Comparison of ENCODE assay signal across 17 cellular contexts in the genomic region with DNA sequence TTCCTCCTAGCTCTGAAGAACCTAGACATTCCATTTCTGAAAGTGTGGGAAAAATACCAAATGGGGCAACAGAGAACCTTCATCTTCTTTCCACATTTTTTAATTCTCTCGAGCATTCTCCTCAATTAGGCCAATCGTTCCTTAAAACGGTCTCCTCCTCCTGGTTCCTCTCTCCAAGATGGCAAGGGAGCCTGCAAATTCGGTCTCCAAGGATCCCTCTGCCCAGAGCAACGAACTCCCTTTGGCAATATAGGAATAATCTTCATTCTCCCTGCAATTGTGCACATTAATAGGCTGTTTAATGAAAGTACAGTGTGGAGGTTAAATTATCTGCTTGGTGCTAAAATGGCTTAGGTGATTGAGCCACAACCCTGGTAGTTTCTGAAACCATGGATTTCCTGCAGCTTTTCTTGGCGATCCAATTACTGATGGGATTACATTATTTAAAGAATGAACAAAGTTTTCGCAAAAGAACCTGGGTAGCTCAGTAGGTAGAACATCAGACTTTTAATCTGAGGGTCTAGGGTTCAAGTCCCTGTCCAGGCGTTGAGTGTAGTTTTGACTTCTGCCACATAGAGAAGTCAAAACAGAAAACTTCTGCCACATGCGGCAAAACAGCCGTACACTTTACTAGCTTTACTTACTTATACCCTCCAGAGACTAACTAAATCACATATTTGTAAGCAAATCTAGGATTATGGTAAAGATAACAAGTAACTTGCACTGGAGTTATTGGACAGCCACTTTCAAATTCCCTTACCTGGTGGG.
A peak's percentile ranks its signal among the peaks of the same experiment; 100 is the strongest.
DNase-seq lines count a peak whose midpoint lies in the region; ATAC-seq, FAIRE-seq and TF ChIP-seq lines count a peak whose summit lies in the region.
"Had no signal": no experiment of that assay in that cellular context is flagged by ENCODE, and none has a peak within 500 bp of the region (broad histone marks: within the 10 kb centered on the region; RNA-seq: fewer than 3 reads in every experiment).

No MANE protein-coding gene starts in this region.

- H3K9me3 ChIP-seq in HepG2 (ENCODE audit: low read length) (no peaks in the 10 kb centered on the region), right lobe of liver (no peaks in the 10 kb centered on the region), MG63 (no peaks in the 10 kb centered on the region), GM12878 (replicated peaks; ENCODE audit: control insufficient read depth, insufficient read depth, low read length) (no peaks in the 10 kb centered on the region)
- H3K9me3 ChIP-seq: body of pancreas, psoas muscle, SJSA1, tibial nerve had no signal

- TF ChIP-seq CTCF in HepG2 (CRISPR knock-in tag; IDR thresholded peaks at IDR 0.05) (no peak), right lobe of liver (IDR thresholded peaks at IDR 0.05) (no peak), GM12878 (IDR thresholded peaks at IDR 0.05 in 2 of 3, conservative IDR thresholded peaks at IDR 0.05 in 1 of 3; ENCODE audit: control insufficient read depth in 2 of 3, extremely low read depth in 1 of 3, insufficient read depth in 1 of 3, low read depth in 3 of 3, low read length in 3 of 3) (no peak)

- H3K27ac Mint-ChIP-seq in activated T-helper 1 cell treated with anti-CD3 and anti-CD28 coated beads, Interleukin-12 subunit alpha, Interleukin-12 subunit beta, Interleukin-2, Interleukin-4 antibody, amounts not matched to agents 30 ng/mL and 10 ng/mL and 1 ng/mL, durations not matched to agents 14 hours and 24 hours and 36 hours, result no peak overlapping the region
- H3K27ac Mint-ChIP-seq: activated CD8-positive, alpha-beta T cell treated with anti-CD3 and anti-CD28 coated beads for 36 hours had no signal

- POLR2A ChIA-PET in HepG2 (lab: Yijun Ruan, JAX), result interaction anchor here (0.6 kb wide), 1 partner anchor 27 kb away, joined by 3 read pairs; no protein-coding TSS in a partner anchor
- POLR2A ChIA-PET in GM12878 (lab: Charles Lee), result no interaction called here

- H3K4me3 Mint-ChIP-seq in activated T-helper 1 cell treated with anti-CD3 and anti-CD28 coated beads, Interleukin-12 subunit alpha, Interleukin-12 subunit beta, Interleukin-2, Interleukin-4 antibody, amounts not matched to agents 30 ng/mL and 10 ng/mL and 1 ng/mL, durations not matched to agents 14 hours and 24 hours and 36 hours, result no peak overlapping the region
- H3K4me3 Mint-ChIP-seq: activated CD8-positive, alpha-beta T cell treated with anti-CD3 and anti-CD28 coated beads for 36 hours had no signal

- in situ Hi-C loops in HepG2 (cut with HindIII; ENCODE audit: extremely low pct_ligation_motif_present, low pct_unique_long_range_greater_than_20kb) (no loop called here), GM12878 (cut with MboI) (no loop called here)

- no peak overlapping the region for H3K27ac ChIP-seq in HepG2 (ENCODE audit: extremely low read length, insufficient read depth, low read length)
- no peak overlapping the region for H3K27ac ChIP-seq in right lobe of liver
- no peak overlapping the region for H3K27ac ChIP-seq in GM12878 (ENCODE audit: control insufficient read depth, insufficient read depth)
- H3K27ac ChIP-seq: body of pancreas, HL-60, psoas muscle, SJSA1, tibial nerve had no signal

- no peaks in the 10 kb centered on the region for H3K4me1 Mint-ChIP-seq in activated T-helper 1 cell treated with anti-CD3 and anti-CD28 coated beads, Interleukin-12 subunit alpha, Interleukin-12 subunit beta, Interleukin-2, Interleukin-4 antibody, amounts not matched to agents 30 ng/mL and 10 ng/mL and 1 ng/mL, durations not matched to agents 14 hours and 24 hours and 36 hours (ENCODE audit: low read depth)

- H3K4me2 ChIP-seq in HepG2 (ENCODE audit: low read depth, low read length) (peak overlapping the region; percentile 30), GM12878 (ENCODE audit: control insufficient read depth, insufficient read depth) (no peak overlapping the region)

- TF ChIP-seq EP300 in HepG2 (IDR thresholded peaks at IDR 0.05; ENCODE audit: low read depth in 2 of 2, low read length in 2 of 2), result no peak
- no peak for TF ChIP-seq EP300 in HepG2 (CRISPR knock-in tag; IDR thresholded peaks at IDR 0.05; ENCODE audit: borderline replicate concordance)
- no peak for TF ChIP-seq EP300 in GM12878 (IDR thresholded peaks at IDR 0.05; ENCODE audit: borderline replicate concordance in 1 of 2, control insufficient read depth in 1 of 2, low read depth in 2 of 2, low read length in 2 of 2)

- RAD21 ChIA-PET in GM12878 (lab: Charles Lee; ENCODE audit: unreplicated experiment), result no interaction called here

- TF ChIP-seq POLR2A in HepG2 (IDR thresholded peaks at IDR 0.05; ENCODE audit: insufficient read depth in 1 of 2, low read depth in 2 of 2, low read length in 2 of 2) (no peak), right lobe of liver (IDR thresholded peaks at IDR 0.05) (no peak), GM12878 (IDR thresholded peaks at IDR 0.05; ENCODE audit: low read depth, low read length) (no peak)

- intact Hi-C loops in HepG2 (cut with micrococcal nuclease; ENCODE audit: unreplicated experiment), result no loop called here
- intact Hi-C loops in right lobe of liver (cut with DNase I), result no loop called here
- intact Hi-C loops in GM12878 (cut with micrococcal nuclease; ENCODE audit: unreplicated experiment), result no loop called here
- intact Hi-C loops in activated T-helper 1 cell treated with anti-CD3 and anti-CD28 coated beads, Interleukin-12 subunit alpha, Interleukin-12 subunit beta, Interleukin-2, Interleukin-4 antibody, amounts not matched to agents 30 ng/mL and 10 ng/mL and 1 ng/mL, durations not matched to agents 14 hours and 24 hours and 36 hours (cut with micrococcal nuclease), result no loop called here

- 18% methylated on average over 10 of the region's 10 CpGs for WGBS in HepG2 (ENCODE audit: low lambda C conversion rate)
- 45% methylated on average over 10 of the region's 10 CpGs for WGBS in right lobe of liver (ENCODE audit: insufficient coverage, low coverage, low lambda C conversion rate, missing lambda C conversion rate)
- WGBS in GM12878 (ENCODE audit: insufficient coverage, insufficient replicate concordance, low lambda C conversion rate, missing lambda C conversion rate), result 20% methylated on average over 10 of the region's 10 CpGs

- SMC1A ChIA-PET in GM12878 (lab: Charles Lee; ENCODE audit: uncharacterized antibody, unreplicated experiment), result interaction anchor here (1.6 kb wide), 1 partner anchor 33 kb away, joined by 5 read pairs; no protein-coding TSS in a partner anchor

- peaks cover 11% of the 10 kb centered on the region; the same call in 1 of the 2 replicates for H3K4me1 ChIP-seq in HepG2 (ENCODE audit: insufficient read depth, low read length)
- no peaks in the 10 kb centered on the region for H3K4me1 ChIP-seq in right lobe of liver
- no peaks in the 10 kb centered on the region for H3K4me1 ChIP-seq in GM12878 (ENCODE audit: control insufficient read depth, insufficient read depth, low read length)
- H3K4me1 ChIP-seq: body of pancreas, psoas muscle, SJSA1, tibial nerve had no signal

- FAIRE-seq in HepG2 (lab: Jason Lieb, UNC) (no peak), GM12878 (lab: Jason Lieb, UNC) (no peak)
- FAIRE-seq: GM19239 had no signal

- H2AFZ ChIP-seq in HepG2 (ENCODE audit: low read length) (no peak overlapping the region), GM12878 (ENCODE audit: control insufficient read depth, low read depth, low read length) (no peak overlapping the region)

- H3K27me3 ChIP-seq in HepG2 (ENCODE audit: control insufficient read depth in 1 of 2, insufficient read depth in 2 of 2, low read length in 2 of 2) (peaks cover 0 to 7% of the 10 kb centered on the region in 2 experiments; a peak in 1 of 5 replicates), right lobe of liver (peaks cover 0 to 3% of the 10 kb centered on the region in 2 donors), MG63 (peaks cover 10% of the 10 kb centered on the region), GM12878 (replicated peaks in 1 of 2; ENCODE audit: control insufficient read depth in 2 of 2, insufficient read depth in 2 of 2, low read length in 1 of 2) (no peaks in the 10 kb centered on the region)
- H3K27me3 ChIP-seq: body of pancreas, SJSA1, tibial nerve had no signal

- TF ChIP-seq RAD21 in HepG2 (CRISPR knock-in tag; IDR thresholded peaks at IDR 0.05) (no peak), GM12878 (IDR thresholded peaks at IDR 0.05; ENCODE audit: insufficient read depth, low read depth, low read length) (no peak)

- H3K36me3 Mint-ChIP-seq in activated T-helper 1 cell treated with anti-CD3 and anti-CD28 coated beads, Interleukin-12 subunit alpha, Interleukin-12 subunit beta, Interleukin-2, Interleukin-4 antibody, amounts not matched to agents 30 ng/mL and 10 ng/mL and 1 ng/mL, durations not matched to agents 14 hours and 24 hours and 36 hours (ENCODE audit: low read depth), result no peaks in the 10 kb centered on the region

- BruUV-seq in HepG2 (replicated peaks; lab: Mats Ljungman, UMichigan) (no TSS peak), GM12878 (replicated peaks; lab: Mats Ljungman, UMichigan) (no TSS peak)

- H4K20me1 ChIP-seq in HepG2 (ENCODE audit: insufficient read depth, low read length) (no peaks in the 10 kb centered on the region), GM12878 (ENCODE audit: control insufficient read depth, insufficient read depth) (no peaks in the 10 kb centered on the region)

- H3K9ac ChIP-seq in HepG2 (ENCODE audit: insufficient read depth, low read depth, low read length) (no peak overlapping the region), GM12878 (ENCODE audit: control insufficient read depth, insufficient read depth, low read length) (no peak overlapping the region)

- H3K4me3 ChIP-seq in HepG2 (replicated peaks in 1 of 3; ENCODE audit: insufficient read depth in 1 of 3, low read depth in 2 of 3, low read length in 3 of 3) (no peak overlapping the region), right lobe of liver (no peak overlapping the region), MG63 (peak overlapping the region; percentile 44), GM12878 (no peak overlapping the region)
- H3K4me3 ChIP-seq: body of pancreas, psoas muscle, SJSA1, tibial nerve had no signal

- H3K9me3 Mint-ChIP-seq in activated T-helper 1 cell treated with anti-CD3 and anti-CD28 coated beads, Interleukin-12 subunit alpha, Interleukin-12 subunit beta, Interleukin-2, Interleukin-4 antibody, amounts not matched to agents 30 ng/mL and 10 ng/mL and 1 ng/mL, durations not matched to agents 14 hours and 24 hours and 36 hours, result no peaks in the 10 kb centered on the region
- H3K9me3 Mint-ChIP-seq: activated CD8-positive, alpha-beta T cell treated with anti-CD3 and anti-CD28 coated beads for 36 hours had no signal

- H3K36me3 ChIP-seq in HepG2 (replicated peaks in 1 of 2; ENCODE audit: control insufficient read depth in 1 of 2, insufficient read depth in 2 of 2, low read length in 2 of 2), result no peaks in the 10 kb centered on the region
- H3K36me3 ChIP-seq in right lobe of liver, result no peaks in the 10 kb centered on the region
- H3K36me3 ChIP-seq in MG63, result no peaks in the 10 kb centered on the region
- H3K36me3 ChIP-seq in GM12878 (ENCODE audit: control insufficient read depth in 2 of 2, insufficient read depth in 2 of 2, low read length in 1 of 2), result no peaks in the 10 kb centered on the region
- H3K36me3 ChIP-seq: SJSA1, tibial nerve had no signal

- DNase-seq in HepG2 (ENCODE audit: low spot score), result peak; percentile 27
- no peak for DNase-seq in right lobe of liver
- peak; percentile 83 for DNase-seq in MG63
- DNase-seq in GM12878 (ENCODE audit: low read depth, low spot score), result no peak
- no peak for DNase-seq in activated T-cell treated with anti-CD3 and anti-CD28 coated beads, Interleukin-2, amount 50 U/mL, for 1 hour
- no peak for DNase-seq in epidermal melanocyte (ENCODE audit: insufficient read length, low spot score)
- DNase-seq in activated T-helper 1 cell treated with anti-CD3 and anti-CD28 coated beads, Interleukin-12 subunit alpha, Interleukin-12 subunit beta, Interleukin-2, Interleukin-4 antibody, amounts not matched to agents 30 ng/mL and 10 ng/mL and 1 ng/mL, durations not matched to agents 14 hours and 24 hours and 36 hours (ENCODE audit: low spot score), result no peak
- DNase-seq: activated CD8-positive, alpha-beta T cell treated with anti-CD3 and anti-CD28 coated beads for 36 hours; body of pancreas; left cardiac atrium; NCI-H1417; psoas muscle had no signal

- H3K79me2 ChIP-seq in HepG2 (ENCODE audit: insufficient read depth, low read length), result no peaks in the 10 kb centered on the region
- H3K79me2 ChIP-seq in GM12878 (ENCODE audit: control insufficient read depth, insufficient read depth, low read length), result no peaks in the 10 kb centered on the region

- H3K27me3 Mint-ChIP-seq in activated T-helper 1 cell treated with anti-CD3 and anti-CD28 coated beads, Interleukin-12 subunit alpha, Interleukin-12 subunit beta, Interleukin-2, Interleukin-4 antibody, amounts not matched to agents 30 ng/mL and 10 ng/mL and 1 ng/mL, durations not matched to agents 14 hours and 24 hours and 36 hours (ENCODE audit: insufficient read depth), result peaks cover 9% of the 10 kb centered on the region

- ATAC-seq in HepG2 (no peak; the same call in 2 of the 3 replicates), right lobe of liver (no peak), GM12878 (peak; percentile 50), GM21447 (IDR thresholded peaks at IDR 0.05; ENCODE audit: unreplicated experiment) (no peak)
- ATAC-seq: activated CD8-positive, alpha-beta T cell treated with anti-CD3 and anti-CD28 coated beads for 36 hours; body of pancreas; left cardiac atrium; psoas muscle had no signal

- CTCF ChIA-PET in HepG2 (lab: Yijun Ruan, JAX; ENCODE audit: low intra/inter-chr PET ratio, low total read pairs) (no interaction called here), GM12878 (lab: Yijun Ruan, JAX) (interaction anchor here (1.0 kb wide), 1 partner anchor 34 kb away, joined by 4 read pairs; no protein-coding TSS in a partner anchor)

Comparison
In these comparisons a context has a peak if more than half of its experiments do, and no peak if none do; other contexts are left out.
1. DNase-seq: peak in HepG2 (single experiment) and MG63 (single experiment); none in right lobe of liver (0 of 3), GM12878 (single experiment), activated T-cell treated with anti-CD3 and anti-CD28 coated beads, Interleukin-2, amount 50 U/mL, for 1 hour (single experiment), epidermal melanocyte (single experiment) and activated T-helper 1 cell treated with anti-CD3 and anti-CD28 coated beads, Interleukin-12 subunit alpha, Interleukin-12 subunit beta, Interleukin-2, Interleukin-4 antibody, amounts not matched to agents 30 ng/mL and 10 ng/mL and 1 ng/mL, durations not matched to agents 14 hours and 24 hours and 36 hours (single experiment).